Comparison of ENCODE assay signal across 1 cellular context in the genomic region with DNA sequence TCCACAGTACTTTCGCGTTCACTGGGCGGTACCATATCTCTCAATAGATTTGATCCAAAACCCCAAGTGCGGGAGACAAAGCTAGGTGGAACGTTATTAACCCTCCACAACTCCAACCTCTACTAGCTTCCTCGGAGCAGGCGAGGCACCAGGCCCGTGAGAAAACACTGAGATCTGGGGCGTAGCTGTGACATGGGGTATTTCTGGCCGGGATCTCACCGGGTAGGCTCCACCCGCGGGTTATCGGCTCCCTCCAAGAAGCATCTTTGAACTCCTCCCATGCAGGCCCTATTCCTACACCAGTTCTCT.
TF ChIP-seq lines count a peak whose summit lies in the region.

No MANE protein-coding gene starts in this region.

TF ChIP-seq in endothelial cell of umbilical vein, 7 proteins besides CTCF, POLR2A, EP300 and RAD21 (continued from another document):
- no peak for TF ChIP-seq FOS (IDR thresholded peaks at IDR 0.05; ENCODE audit: borderline replicate concordance, insufficient read depth, low read length)
- TF ChIP-seq POLR2AphosphoS5 (IDR thresholded peaks at IDR 0.05; ENCODE audit: insufficient read depth, low read depth, low read length): no peak
- TF ChIP-seq, protein P1, sequence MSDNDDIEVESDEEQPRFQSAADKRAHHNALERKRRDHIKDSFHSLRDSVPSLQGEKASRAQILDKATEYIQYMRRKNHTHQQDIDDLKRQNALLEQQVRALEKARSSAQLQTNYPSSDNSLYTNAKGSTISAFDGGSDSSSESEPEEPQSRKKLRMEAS (IDR thresholded peaks at IDR 0.05; ENCODE audit: insufficient read depth, insufficient read length): no peak
- TF ChIP-seq GATA2 (IDR thresholded peaks at IDR 0.05; ENCODE audit: insufficient read depth, insufficient read length, low read depth, low read length): no peak
